ENCODE assay signal across 10 cellular contexts in the genomic region with DNA sequence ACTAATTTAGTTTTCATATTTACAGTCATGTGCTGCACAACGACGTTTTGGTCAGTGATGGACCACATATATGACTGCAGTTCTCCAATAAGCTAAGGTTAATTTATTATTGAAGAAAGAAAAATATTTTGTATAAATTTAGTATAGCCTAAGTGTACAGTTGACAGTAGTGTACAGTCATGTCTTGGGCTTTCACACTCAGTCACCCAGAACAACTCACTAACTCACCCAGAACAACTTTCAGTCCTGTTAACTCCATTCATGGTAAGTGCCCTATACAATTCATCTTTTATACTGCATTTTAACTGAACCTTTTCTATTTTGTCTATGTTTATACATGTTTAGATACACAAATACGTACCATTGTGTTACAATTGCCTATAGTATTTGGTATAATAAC. TPM values are rescaled to one million over a fixed set of nuclear protein-coding genes. Genes with fewer than 3 reads are reported as not detected.
DNase-seq lines count a peak whose midpoint lies in the region; ATAC-seq, FAIRE-seq and TF ChIP-seq lines count a peak whose summit lies in the region.
"Had no signal": no experiment of that assay in that cellular context is flagged by ENCODE, and none has a peak within 500 bp of the region (broad histone marks: within the 10 kb centered on the region; RNA-seq: fewer than 3 reads in every experiment).

No MANE protein-coding gene starts in this region.

- H3K9ac ChIP-seq in HepG2 (ENCODE audit: insufficient read depth, low read depth, low read length): no peak overlapping the region
- H3K9ac ChIP-seq in K562 (ENCODE audit: insufficient read depth in 1 of 2, low read depth in 2 of 2, low read length in 2 of 2): no peak overlapping the region

- TF ChIP-seq POLR2A in HepG2 (IDR thresholded peaks at IDR 0.05; ENCODE audit: insufficient read depth in 1 of 2, low read depth in 2 of 2, low read length in 2 of 2): no peak
- no peak for TF ChIP-seq POLR2A in right lobe of liver (IDR thresholded peaks at IDR 0.05)
- no peak for TF ChIP-seq POLR2A in K562 (conservative IDR thresholded peaks at IDR 0.05)

- H3K27ac ChIP-seq in HepG2 (ENCODE audit: extremely low read length, insufficient read depth, low read length) (no peak overlapping the region), right lobe of liver (no peak overlapping the region), K562 (ENCODE audit: extremely low read depth, low read depth, low read length) (no peak overlapping the region)
- H3K27ac ChIP-seq: SJSA1 had no signal

- H3K4me1 ChIP-seq in HepG2 (ENCODE audit: insufficient read depth, low read length): no peaks in the 10 kb centered on the region
- H3K4me1 ChIP-seq in right lobe of liver: no peaks in the 10 kb centered on the region
- H3K4me1 ChIP-seq in K562 (replicated peaks in 1 of 2; ENCODE audit: control insufficient read depth in 2 of 2, insufficient read depth in 2 of 2, low read length in 2 of 2): no peaks in the 10 kb centered on the region
- H3K4me1 ChIP-seq: SJSA1 had no signal

- FAIRE-seq in HepG2 (lab: Jason Lieb, UNC) (no peak), K562 (lab: Jason Lieb, UNC) (no peak)

- H3K79me2 ChIP-seq in HepG2 (ENCODE audit: insufficient read depth, low read length): no peaks in the 10 kb centered on the region
- no peaks in the 10 kb centered on the region for H3K79me2 ChIP-seq in K562 (ENCODE audit: control insufficient read depth, insufficient read depth, low read length)

- 5% methylated on average over 3 of the region's 3 CpGs for WGBS in HepG2 (ENCODE audit: low lambda C conversion rate)
- WGBS in right lobe of liver (ENCODE audit: insufficient coverage, low coverage, low lambda C conversion rate, missing lambda C conversion rate): 57% methylated on average over 3 of the region's 3 CpGs
- WGBS in K562 (ENCODE audit: insufficient coverage, low coverage, missing lambda C conversion rate): 0% methylated on average over 3 of the region's 3 CpGs

- H3K4me3 ChIP-seq in HepG2 (replicated peaks in 1 of 3; ENCODE audit: insufficient read depth in 1 of 3, low read depth in 2 of 3, low read length in 3 of 3) (no peak overlapping the region; a peak in 1 of 6 replicates), right lobe of liver (no peak overlapping the region), K562 (no peak overlapping the region)
- H3K4me3 ChIP-seq: SJSA1 had no signal

- POLR2A ChIA-PET in HepG2 (lab: Yijun Ruan, JAX) (no interaction called here), K562 (lab: Yijun Ruan, JAX) (interaction anchor here (0.7 kb wide), 1 partner anchor 365 kb away, joined by 3 read pairs; no protein-coding TSS in a partner anchor)

- H3K27me3 ChIP-seq in HepG2 (ENCODE audit: control insufficient read depth in 1 of 2, insufficient read depth in 2 of 2, low read length in 2 of 2) (no peaks in the 10 kb centered on the region), right lobe of liver (peaks cover 0 to 6% of the 10 kb centered on the region in 2 donors), K562 (ENCODE audit: control insufficient read depth in 2 of 2, insufficient read depth in 2 of 2, low read length in 2 of 2) (no peaks in the 10 kb centered on the region)

- TF ChIP-seq EP300 in HepG2 (IDR thresholded peaks at IDR 0.05; ENCODE audit: low read depth in 2 of 2, low read length in 2 of 2) (no peak), HepG2 (CRISPR knock-in tag; IDR thresholded peaks at IDR 0.05; ENCODE audit: borderline replicate concordance) (no peak), K562 (IDR thresholded peaks at IDR 0.05; ENCODE audit: low read length) (no peak)

- peak overlapping the region; percentile 82 for H3K4me2 ChIP-seq in HepG2 (ENCODE audit: low read depth, low read length)
- no peak overlapping the region; the same call in 1 of the 2 replicates for H3K4me2 ChIP-seq in K562 (ENCODE audit: insufficient read depth, low read length)

- no peak for TF ChIP-seq CTCF in HepG2 (CRISPR knock-in tag; IDR thresholded peaks at IDR 0.05)
- TF ChIP-seq CTCF in right lobe of liver (IDR thresholded peaks at IDR 0.05): no peak
- no peak for TF ChIP-seq CTCF in K562 (IDR thresholded peaks at IDR 0.05 in 2 of 3, conservative IDR thresholded peaks at IDR 0.05 in 1 of 3; ENCODE audit: insufficient read depth in 2 of 3, low read depth in 1 of 3, low read length in 3 of 3)

- intact Hi-C loops in HepG2 (cut with micrococcal nuclease; ENCODE audit: unreplicated experiment): loop anchor here (1.0 to 10.0 kb wide), 4 partner anchors 146 to 556 kb away; a partner anchor contains a TSS
- intact Hi-C loops in right lobe of liver (cut with DNase I): no loop called here
- intact Hi-C loops in K562 (cut with micrococcal nuclease): loop anchor here (1.0 to 10.0 kb wide), 5 partner anchors 290 to 956 kb away; a partner anchor contains a TSS

- H4K20me1 ChIP-seq in HepG2 (ENCODE audit: insufficient read depth, low read length) (no peaks in the 10 kb centered on the region), K562 (replicated peaks; ENCODE audit: control insufficient read depth, insufficient read depth, low read length) (no peaks in the 10 kb centered on the region)

- H2AFZ ChIP-seq in HepG2 (ENCODE audit: low read length): no peak overlapping the region
- peak overlapping the region; percentile 10; the same call in 1 of the 2 replicates for H2AFZ ChIP-seq in K562 (ENCODE audit: low read depth, low read length)

- H3K36me3 ChIP-seq in HepG2 (replicated peaks in 1 of 2; ENCODE audit: control insufficient read depth in 1 of 2, insufficient read depth in 2 of 2, low read length in 2 of 2): no peaks in the 10 kb centered on the region
- no peaks in the 10 kb centered on the region for H3K36me3 ChIP-seq in right lobe of liver
- H3K36me3 ChIP-seq in K562 (ENCODE audit: control insufficient read depth, insufficient read depth, low read length): no peaks in the 10 kb centered on the region
- H3K36me3 ChIP-seq: SJSA1 had no signal

- CTCF ChIA-PET in HepG2 (lab: Yijun Ruan, JAX; ENCODE audit: low intra/inter-chr PET ratio, low total read pairs): interaction anchor here (1.1 to 3.8 kb wide), 4 partner anchors 146 to 305 kb away, joined by 3 to 104 read pairs (median 6); no protein-coding TSS in a partner anchor
- CTCF ChIA-PET in K562 (lab: Yijun Ruan, JAX; ENCODE audit: low intra/inter-chr PET ratio): interaction anchor here (0.8 to 1.9 kb wide), 7 partner anchors 36 to 1648 kb away, joined by 3 to 13 read pairs (median 3); no protein-coding TSS in a partner anchor

- in situ Hi-C loops in HepG2 (cut with HindIII; ENCODE audit: extremely low pct_ligation_motif_present, low pct_unique_long_range_greater_than_20kb): loop anchor here (5.0 to 25.0 kb wide), 2 partner anchors 288 to 523 kb away; no protein-coding TSS in a partner anchor
- in situ Hi-C loops in K562 (cut with MboI): loop anchor here (25.0 kb wide), 1 partner anchor 773 kb away; no protein-coding TSS in a partner anchor

- H3K9me3 ChIP-seq in HepG2 (ENCODE audit: low read length) (0 out of 2 replicates have a peak, but pooled peaks cover 5% of the 10 kb centered on the region), right lobe of liver (no peaks in the 10 kb centered on the region), K562 (replicated peaks; ENCODE audit: control insufficient read depth, insufficient read depth, low read depth, low read length) (no peaks in the 10 kb centered on the region)
- H3K9me3 ChIP-seq: SJSA1 had no signal

- no peaks in the 10 kb centered on the region for H3K9me1 ChIP-seq in K562 (ENCODE audit: control insufficient read depth, insufficient read depth, low read length)

- DNase-seq in HepG2 (ENCODE audit: low spot score) (no peak), right lobe of liver (no peak), K562 (ENCODE audit: extremely low read depth in 1 of 4, low spot score in 3 of 4) (no peak), NCI-H1436 treated with DMSO at 0.1 percent for 48 hours (lab: John Stamatoyannopoulos, UW) (no peak), SW480 (ENCODE audit: low spot score) (no peak), nucleus accumbens (lab: John Stamatoyannopoulos, UW) (no peak)
- no peak for DNase-seq in stimulated activated CD4-positive, alpha-beta T cell treated with anti-CD3 and anti-CD28 coated beads, Interleukin-4, amount 100 ng/mL, for 24 hours

- ATAC-seq in HepG2 (peak; percentile 34; the same call in 1 of the 3 replicates), right lobe of liver (no peak), HG03354 (IDR thresholded peaks at IDR 0.05; ENCODE audit: poor library complexity, severe bottlenecking, unreplicated experiment) (peak; percentile 23), K562 (no peak)

- TF ChIP-seq RAD21 in HepG2 (CRISPR knock-in tag; IDR thresholded peaks at IDR 0.05) (no peak), K562 (CRISPR knock-in tag; conservative IDR thresholded peaks at IDR 0.05 in 1 of 2, IDR thresholded peaks at IDR 0.05 in 1 of 2) (no peak)

- no TSS peak for BruUV-seq in HepG2 (replicated peaks; lab: Mats Ljungman, UMichigan)
- no TSS peak for BruUV-seq in K562 (replicated peaks; lab: Mats Ljungman, UMichigan)

RNA-seq across cellular contexts. Expression of a gene that starts 3.8 kb away (rescaled TPM):
- total RNA-seq in HepG2 (2016; rRNA removed; fragmentation: Illumina TruSeq; extraction: Trizol) (0.31 and 0.42 TPM in 2 replicates), right lobe of liver (under 1 TPM in 1 of 6 experiments, not detected in 5; 0.51 TPM), K562 (2014; rRNA removed) (not detected in 2 replicates), K562 (2014; rRNA removed; fragmentation: Illumina TruSeq; extraction: Trizol) (not detected in 2 replicates), K562 (2015; rRNA removed; fragmentation: Illumina TruSeq; extraction: Trizol) (not detected in 2 replicates), K562 (2021) (not detected in 2 replicates)
- total RNA-seq in HepG2 (2016; cell fraction: cytosol; rRNA removed; fragmentation: Illumina TruSeq; extraction: Trizol; ENCODE audit: low read depth): not detected in 2 replicates
- 0.22 and 0.46 TPM in 2 replicates for total RNA-seq in HepG2 (2016; cell fraction: insoluble cytoplasmic fraction; rRNA removed; fragmentation: Illumina TruSeq; extraction: Trizol)
- 0.09 and 0.24 TPM in 2 replicates for total RNA-seq in HepG2 (2016; cell fraction: membrane; rRNA removed; fragmentation: Illumina TruSeq; extraction: Trizol)
- total RNA-seq in HepG2 (2016; cell fraction: nucleus; rRNA removed; fragmentation: Illumina TruSeq; extraction: Trizol): 0.25 and 0.38 TPM in 2 replicates
- polyA plus RNA-seq in HepG2 (2011; rRNA removed) (0.60 and 0.83 TPM in 2 replicates), K562 (2011; rRNA removed) (not detected in 2 replicates), K562 (2014; fragmentation: Illumina TruSeq; extraction: Trizol) (not detected in 2 replicates), K562 (2014; fragmentation: Nextera tagmentation; extraction: Ambion mirVana) (not detected), K562 (2014; rRNA removed) (not detected in 2 replicates)
- 0.35 and 0.45 TPM in 2 replicates for polyA plus RNA-seq in HepG2 (2011; cell fraction: cytosol; rRNA removed)
- 0.39 and 0.83 TPM in 2 replicates for polyA plus RNA-seq in HepG2 (2011; cell fraction: nucleus; rRNA removed)
- 0.21 TPM in 1 of 2 replicates, not detected in the other for polyA plus RNA-seq in HepG2 (2012)
- polyA plus RNA-seq in HepG2 (2016; cell fraction: cytosol; fragmentation: Illumina TruSeq; extraction: Trizol; ENCODE audit: low read depth): 0.06 TPM in 1 of 2 replicates, not detected in the other
- 0.33 and 0.48 TPM in 2 replicates for polyA plus RNA-seq in HepG2 (2016; cell fraction: insoluble cytoplasmic fraction; fragmentation: Illumina TruSeq; extraction: Trizol; ENCODE audit: low read depth)
- 0.16 and 0.24 TPM in 2 replicates for polyA plus RNA-seq in HepG2 (2016; cell fraction: membrane; fragmentation: Illumina TruSeq; extraction: Trizol; ENCODE audit: low read depth)
- polyA plus RNA-seq in HepG2 (2016; cell fraction: nucleus; fragmentation: Illumina TruSeq; extraction: Trizol; ENCODE audit: insufficient read depth, low read depth): 0.37 and 0.71 TPM in 2 replicates
- 0.26 TPM in 1 of 2 replicates, not detected in the other for polyA minus RNA-seq in HepG2 (2011; rRNA and poly(A)+ RNA removed; ENCODE audit: low replicate concordance)
- polyA minus RNA-seq in HepG2 (2011; cell fraction: cytosol; rRNA and poly(A)+ RNA removed): 0.26 TPM in 1 of 2 replicates, not detected in the other
- polyA minus RNA-seq in HepG2 (2011; cell fraction: nucleus; rRNA and poly(A)+ RNA removed): 0.62 and 0.77 TPM in 2 replicates
- not detected in 2 replicates for total RNA-seq in K562 (2011; cell fraction: chromatin; rRNA removed; ENCODE audit: low replicate concordance)
- not detected in 2 replicates for total RNA-seq in K562 (2011; cell fraction: nucleolus; rRNA removed)
- not detected in 2 replicates for total RNA-seq in K562 (2011; cell fraction: nucleoplasm; rRNA removed)
- polyA plus RNA-seq in K562 (2011; cell fraction: cytosol; rRNA removed): not detected in 2 replicates
- not detected in 2 replicates for polyA plus RNA-seq in K562 (2011; cell fraction: nucleus; rRNA removed)
- not detected in 2 replicates for polyA plus RNA-seq in K562 (2012)
- not detected in 2 replicates for polyA minus RNA-seq in K562 (2011; rRNA and poly(A)+ RNA removed)
- not detected in 2 replicates for polyA minus RNA-seq in K562 (2011; cell fraction: cytosol; rRNA and poly(A)+ RNA removed)
- not detected in 2 replicates for polyA minus RNA-seq in K562 (2011; cell fraction: nucleus; rRNA and poly(A)+ RNA removed)
- total RNA-seq: esophagus mucosa, SJSA1 had no signal

RNA-seq across cellular contexts. Expression of a gene that starts 48.1 kb away (rescaled TPM):
- not detected in 2 replicates for total RNA-seq in HepG2 (2016; rRNA removed; fragmentation: Illumina TruSeq; extraction: Trizol)
- total RNA-seq in HepG2 (2016; cell fraction: cytosol; rRNA removed; fragmentation: Illumina TruSeq; extraction: Trizol; ENCODE audit: low read depth): not detected in 2 replicates
- not detected in 2 replicates for total RNA-seq in HepG2 (2016; cell fraction: insoluble cytoplasmic fraction; rRNA removed; fragmentation: Illumina TruSeq; extraction: Trizol)
- total RNA-seq in HepG2 (2016; cell fraction: membrane; rRNA removed; fragmentation: Illumina TruSeq; extraction: Trizol): not detected in 2 replicates
- total RNA-seq in HepG2 (2016; cell fraction: nucleus; rRNA removed; fragmentation: Illumina TruSeq; extraction: Trizol): not detected in 2 replicates
- polyA plus RNA-seq in HepG2 (2011; rRNA removed): not detected in 2 replicates
- polyA plus RNA-seq in HepG2 (2011; cell fraction: cytosol; rRNA removed): not detected in 2 replicates
- not detected in 2 replicates for polyA plus RNA-seq in HepG2 (2011; cell fraction: nucleus; rRNA removed)
- polyA plus RNA-seq in HepG2 (2012): not detected in 2 replicates
- polyA plus RNA-seq in HepG2 (2016; cell fraction: cytosol; fragmentation: Illumina TruSeq; extraction: Trizol; ENCODE audit: low read depth): not detected in 2 replicates
- not detected in 2 replicates for polyA plus RNA-seq in HepG2 (2016; cell fraction: insoluble cytoplasmic fraction; fragmentation: Illumina TruSeq; extraction: Trizol; ENCODE audit: low read depth)
- polyA plus RNA-seq in HepG2 (2016; cell fraction: membrane; fragmentation: Illumina TruSeq; extraction: Trizol; ENCODE audit: low read depth): not detected in 2 replicates
- not detected in 2 replicates for polyA plus RNA-seq in HepG2 (2016; cell fraction: nucleus; fragmentation: Illumina TruSeq; extraction: Trizol; ENCODE audit: insufficient read depth, low read depth)
- not detected in 2 replicates for polyA minus RNA-seq in HepG2 (2011; rRNA and poly(A)+ RNA removed; ENCODE audit: low replicate concordance)
- polyA minus RNA-seq in HepG2 (2011; cell fraction: cytosol; rRNA and poly(A)+ RNA removed): not detected in 2 replicates
- not detected in 2 replicates for polyA minus RNA-seq in HepG2 (2011; cell fraction: nucleus; rRNA and poly(A)+ RNA removed)
- not detected for total RNA-seq in right lobe of liver
- total RNA-seq in K562 (2011; cell fraction: chromatin; rRNA removed; ENCODE audit: low replicate concordance): not detected in 2 replicates
- not detected in 2 replicates for total RNA-seq in K562 (2011; cell fraction: nucleolus; rRNA removed)
- not detected in 2 replicates for total RNA-seq in K562 (2011; cell fraction: nucleoplasm; rRNA removed)
- not detected in 2 replicates for total RNA-seq in K562 (2014; rRNA removed)
- not detected in 2 replicates for total RNA-seq in K562 (2014; rRNA removed; fragmentation: Illumina TruSeq; extraction: Trizol)
- total RNA-seq in K562 (2015; rRNA removed; fragmentation: Illumina TruSeq; extraction: Trizol): not detected in 2 replicates
- not detected in 2 replicates for total RNA-seq in K562 (2021)
- polyA plus RNA-seq in K562 (2011; rRNA removed): not detected in 2 replicates
- not detected in 2 replicates for polyA plus RNA-seq in K562 (2011; cell fraction: cytosol; rRNA removed)
- polyA plus RNA-seq in K562 (2011; cell fraction: nucleus; rRNA removed): not detected in 2 replicates
- not detected in 2 replicates for polyA plus RNA-seq in K562 (2012)
- not detected in 2 replicates for polyA plus RNA-seq in K562 (2014; fragmentation: Illumina TruSeq; extraction: Trizol)
- polyA plus RNA-seq in K562 (2014; fragmentation: Nextera tagmentation; extraction: Ambion mirVana): not detected
- polyA plus RNA-seq in K562 (2014; rRNA removed): not detected in 2 replicates
- polyA minus RNA-seq in K562 (2011; rRNA and poly(A)+ RNA removed): not detected in 2 replicates
- polyA minus RNA-seq in K562 (2011; cell fraction: cytosol; rRNA and poly(A)+ RNA removed): not detected in 2 replicates
- polyA minus RNA-seq in K562 (2011; cell fraction: nucleus; rRNA and poly(A)+ RNA removed): not detected in 2 replicates
- total RNA-seq: esophagus mucosa, SJSA1 had no signal

Comparison
In these comparisons a context has a peak if more than half of its experiments do, and no peak if none do; other contexts are left out.
1. ATAC-seq: peak in HepG2 (single experiment) and HG03354 (single experiment); none in right lobe of liver (0 of 4) and K562 (single experiment).
2. intact Hi-C loops: an anchor here in HepG2 (1.0 to 10.0 kb wide) and K562 (1.0 to 10.0 kb wide); none called in right lobe of liver.